1 cellular context compared by ENCODE assay signal in genomic region chr7:44885394-44886317, GRCh38.
TF ChIP-seq lines count a peak whose summit lies in the region.

Gene PURB (minus strand): TSS chr7:44885530. CDS start chr7:44885348, 182 bp downstream.

TF ChIP-seq in K562, 482 proteins besides CTCF, POLR2A, EP300 and RAD21 (continued from another document and continues in another):
- no peak for TF ChIP-seq E2F5 (CRISPR knock-in tag; IDR thresholded peaks at IDR 0.05)
- no peak for TF ChIP-seq ZNF184 (CRISPR knock-in tag; IDR thresholded peaks at IDR 0.05)
- TF ChIP-seq TAF9B (IDR thresholded peaks at IDR 0.05; ENCODE audit: partially characterized antibody), result peak; percentile 90
- TF ChIP-seq MEF2A (IDR thresholded peaks at IDR 0.05; ENCODE audit: control insufficient read depth, low read depth, low read length), result no peak
- TF ChIP-seq MNT (conservative IDR thresholded peaks at IDR 0.05), result peak; percentile 62 to 89
- TF ChIP-seq CHD7 (IDR thresholded peaks at IDR 0.05; ENCODE audit: low read depth, low read length), result no peak
- no peak for TF ChIP-seq HNRNPK (IDR thresholded peaks at IDR 0.05; ENCODE audit: low read depth, low read length, poor library complexity, severe bottlenecking)
- TF ChIP-seq MEF2D (tag; conservative IDR thresholded peaks at IDR 0.05; ENCODE audit: low read depth), result peak; percentile 46; the same call in 1 of the 2 replicates
- peak; percentile 30 to 41; a peak in 2 of 4 replicates for TF ChIP-seq SIX5 (IDR thresholded peaks at IDR 0.05; ENCODE audit: borderline replicate concordance in 1 of 2, insufficient read depth in 1 of 2, low read depth in 1 of 2, low read length in 2 of 2)
- peak; percentile 55 for TF ChIP-seq LEF1 (IDR thresholded peaks at IDR 0.05)
- no peak for TF ChIP-seq FOXA1 (IDR thresholded peaks at IDR 0.05; ENCODE audit: borderline replicate concordance)
- no peak for TF ChIP-seq ZNF324 (CRISPR knock-in tag; IDR thresholded peaks at IDR 0.05)
- TF ChIP-seq ZFP1 (CRISPR knock-in tag; IDR thresholded peaks at IDR 0.05), result no peak
- no peak for TF ChIP-seq SNRNP70 (optimal IDR thresholded peaks at IDR 0.05; ENCODE audit: low read depth, low read length)
- no peak for TF ChIP-seq HMG20A (CRISPR knock-in tag; conservative IDR thresholded peaks at IDR 0.05)
- TF ChIP-seq ZNF449 (CRISPR knock-in tag; IDR thresholded peaks at IDR 0.05), result no peak
- TF ChIP-seq ZC3H8 (IDR thresholded peaks at IDR 0.05), result no peak
- no peak; the same call in 1 of the 2 replicates for TF ChIP-seq NR2C2 (CRISPR knock-in tag; IDR thresholded peaks at IDR 0.05)
- peak; percentile 86 for TF ChIP-seq NR2C2 (tag; IDR thresholded peaks at IDR 0.05)
- TF ChIP-seq ATF4 (CRISPR knock-in tag; IDR thresholded peaks at IDR 0.05), result no peak
- peak; percentile 81 for TF ChIP-seq MAFK (IDR thresholded peaks at IDR 0.05; ENCODE audit: low read length)
- peak; percentile 99 for TF ChIP-seq GABPA (tag; conservative IDR thresholded peaks at IDR 0.05; ENCODE audit: low read depth)
- TF ChIP-seq ZBTB43 (CRISPR knock-in tag; IDR thresholded peaks at IDR 0.05), result no peak
- TF ChIP-seq KLF13 (tag; IDR thresholded peaks at IDR 0.05; ENCODE audit: borderline replicate concordance, low read depth), result 0 out of 2 replicates have a peak, but pooled peaks have one; percentile 36
- TF ChIP-seq SAP30 (IDR thresholded peaks at IDR 0.05; ENCODE audit: borderline replicate concordance, insufficient read depth, low read depth, low read length, poor library complexity, severe bottlenecking), result peak; percentile 32
- peak; percentile 96 for TF ChIP-seq GABPB1 (CRISPR knock-in tag; IDR thresholded peaks at IDR 0.05)
- TF ChIP-seq TCFL5 (CRISPR knock-in tag; conservative IDR thresholded peaks at IDR 0.05), result no peak
- no peak for TF ChIP-seq ARID2 (IDR thresholded peaks at IDR 0.05)
- peak; percentile 80 for TF ChIP-seq CHD1 (IDR thresholded peaks at IDR 0.05; ENCODE audit: low read length)
- TF ChIP-seq CLOCK (CRISPR knock-in tag; IDR thresholded peaks at IDR 0.05; ENCODE audit: borderline replicate concordance), result no peak
- TF ChIP-seq IRF2 (CRISPR knock-in tag; IDR thresholded peaks at IDR 0.05), result no peak
- peak; percentile 91 for TF ChIP-seq HCFC1 (IDR thresholded peaks at IDR 0.05; ENCODE audit: low read depth, low read length)
- TF ChIP-seq TEAD4 (IDR thresholded peaks at IDR 0.05; ENCODE audit: low read length), result no peak
- TF ChIP-seq TEAD4 (CRISPR knock-in tag; IDR thresholded peaks at IDR 0.05; ENCODE audit: borderline replicate concordance), result no peak
- TF ChIP-seq HDAC6 (IDR thresholded peaks at IDR 0.05; ENCODE audit: low read depth, low read length), result no peak
- TF ChIP-seq NEUROD1 (IDR thresholded peaks at IDR 0.05; ENCODE audit: borderline replicate concordance, low read depth, low read length, partially characterized antibody), result peak; percentile 61
